8 cellular contexts compared by ENCODE assay signal in genomic region chrY:12479382-12479781, GRCh38.
DNase-seq lines count a peak whose midpoint lies in the region; ATAC-seq lines count a peak whose summit lies in the region.

No MANE protein-coding gene starts in this region.

- no peak for ATAC-seq in GM19328 (IDR thresholded peaks at IDR 0.05; ENCODE audit: unreplicated experiment)

- DNase-seq in ELR (ENCODE audit: low read depth) (peak; percentile 59), NCI-H226 (peak; percentile 13), NCI-H2081 (lab: John Stamatoyannopoulos, UW) (no peak), NCI-H187 treated with DMSO at 0.1 percent for 48 hours (lab: John Stamatoyannopoulos, UW) (no peak), ureter (ENCODE audit: low spot score) (no peak)
- DNase-seq in activated naive CD8-positive, alpha-beta T cell treated with anti-CD3 and anti-CD28 coated beads, Interleukin-2, amount 50 U/mL, for 16 hours (ENCODE audit: low read depth, low spot score), result peak; percentile 0
- DNase-seq in stimulated activated CD4-positive, alpha-beta T cell treated with anti-CD3 and anti-CD28 coated beads, Interleukin-12 subunit alpha, Interleukin-12 subunit beta, amount 100 ng/mL, for 4 hours, result peak; percentile 21

Comparison
In these comparisons a context has a peak if more than half of its experiments do, and no peak if none do; other contexts are left out.
1. DNase-seq: peak in ELR (single experiment), NCI-H226 (single experiment), activated naive CD8-positive, alpha-beta T cell treated with anti-CD3 and anti-CD28 coated beads, Interleukin-2, amount 50 U/mL, for 16 hours (single experiment) and stimulated activated CD4-positive, alpha-beta T cell treated with anti-CD3 and anti-CD28 coated beads, Interleukin-12 subunit alpha, Interleukin-12 subunit beta, amount 100 ng/mL, for 4 hours (single experiment); none in NCI-H2081 (0 of 2), NCI-H187 treated with DMSO at 0.1 percent for 48 hours (single experiment) and ureter (single experiment).